10 cellular contexts compared by ENCODE assay signal in genomic region chr1:198056255-198056654, GRCh38.
DNase-seq lines count a peak whose midpoint lies in the region; ATAC-seq and TF ChIP-seq lines count a peak whose summit lies in the region.
"Had no signal": no experiment of that assay in that cellular context is flagged by ENCODE, and none has a peak within 500 bp of the region (broad histone marks: within the 10 kb centered on the region; RNA-seq: fewer than 3 reads in every experiment).

No MANE protein-coding gene starts in this region.

- no peak for TF ChIP-seq EP300 in tibial nerve (IDR thresholded peaks at IDR 0.05)

- no peak for TF ChIP-seq CTCF in tibial nerve (IDR thresholded peaks at IDR 0.05)

- no peak overlapping the region for H3K27ac Mint-ChIP-seq in activated naive CD8-positive, alpha-beta T cell treated with anti-CD3 and anti-CD28 coated beads for 36 hours
- H3K27ac Mint-ChIP-seq: dendritic cell treated with granulocyte-macrophage colony-stimulating factor and Interleukin-4, amounts not matched to agents 40 ng/mL and 50 ng/mL, for 4 days had no signal

- H3K27ac ChIP-seq in tibial nerve: no peak overlapping the region
- H3K27ac ChIP-seq: parathyroid adenoma had no signal

- H3K36me3 ChIP-seq in tibial nerve: no peaks in the 10 kb centered on the region

- WGBS in tibial nerve, 2 donors: 22% methylated on average over 2 of the region's 2 CpGs; no CpG with 5 or more reads in 1 of the 2 donors

- no peaks in the 10 kb centered on the region for H3K27me3 Mint-ChIP-seq in activated naive CD8-positive, alpha-beta T cell treated with anti-CD3 and anti-CD28 coated beads for 36 hours
- H3K27me3 Mint-ChIP-seq: dendritic cell treated with granulocyte-macrophage colony-stimulating factor and Interleukin-4, amounts not matched to agents 40 ng/mL and 50 ng/mL, for 4 days had no signal

- H3K4me3 Mint-ChIP-seq in activated naive CD8-positive, alpha-beta T cell treated with anti-CD3 and anti-CD28 coated beads for 36 hours: no peak overlapping the region
- H3K4me3 Mint-ChIP-seq: dendritic cell treated with granulocyte-macrophage colony-stimulating factor and Interleukin-4, amounts not matched to agents 40 ng/mL and 50 ng/mL, for 4 days had no signal

- H3K9me3 Mint-ChIP-seq in activated naive CD8-positive, alpha-beta T cell treated with anti-CD3 and anti-CD28 coated beads for 36 hours: peaks cover 9% of the 10 kb centered on the region
- H3K9me3 Mint-ChIP-seq: dendritic cell treated with granulocyte-macrophage colony-stimulating factor and Interleukin-4, amounts not matched to agents 40 ng/mL and 50 ng/mL, for 4 days had no signal

- H3K27me3 ChIP-seq in tibial nerve: no peaks in the 10 kb centered on the region

- H3K9me3 ChIP-seq in tibial nerve: no peaks in the 10 kb centered on the region

- ATAC-seq in HG02981 (IDR thresholded peaks at IDR 0.05; ENCODE audit: unreplicated experiment): peak; percentile 71

- no peaks in the 10 kb centered on the region for H3K4me1 Mint-ChIP-seq in activated naive CD8-positive, alpha-beta T cell treated with anti-CD3 and anti-CD28 coated beads for 36 hours

- no peak for TF ChIP-seq POLR2A in tibial nerve (IDR thresholded peaks at IDR 0.05)

- H3K4me3 ChIP-seq in tibial nerve: no peak overlapping the region

- no peaks in the 10 kb centered on the region for H3K36me3 Mint-ChIP-seq in activated naive CD8-positive, alpha-beta T cell treated with anti-CD3 and anti-CD28 coated beads for 36 hours

- no peaks in the 10 kb centered on the region for H3K4me1 ChIP-seq in tibial nerve
- H3K4me1 ChIP-seq: parathyroid adenoma had no signal

- DNase-seq in activated CD4-positive, alpha-beta T cell treated with anti-CD3 and anti-CD28 coated beads, Interleukin-2, amount 50 U/mL, for 48 hours: peak; percentile 6 to 15
- DNase-seq in activated CD4-positive, alpha-beta T cell treated with anti-CD3 and anti-CD28 coated beads for 1 hour: no peak
- peak; percentile 7 for DNase-seq in activated naive CD8-positive, alpha-beta T cell treated with anti-CD3 and anti-CD28 coated beads for 36 hours
- DNase-seq in stimulated activated CD8-positive, alpha-beta memory T cell treated with anti-CD3 and anti-CD28 coated beads, Interleukin-4, amount 100 ng/mL, for 48 hours: peak; percentile 27
- DNase-seq in Ammon's horn (ENCODE audit: low spot score) (no peak), KG1 (lab: John Stamatoyannopoulos, UW) (no peak), tibial nerve (ENCODE audit: low spot score in 2 of 2) (no peak)

Comparison
In these comparisons a context has a peak if more than half of its experiments do, and no peak if none do; other contexts are left out.
1. DNase-seq: peak in activated CD4-positive, alpha-beta T cell treated with anti-CD3 and anti-CD28 coated beads, Interleukin-2, amount 50 U/mL, for 48 hours (2 of 2), activated naive CD8-positive, alpha-beta T cell treated with anti-CD3 and anti-CD28 coated beads for 36 hours (single experiment) and stimulated activated CD8-positive, alpha-beta memory T cell treated with anti-CD3 and anti-CD28 coated beads, Interleukin-4, amount 100 ng/mL, for 48 hours (single experiment); none in activated CD4-positive, alpha-beta T cell treated with anti-CD3 and anti-CD28 coated beads for 1 hour (single experiment), Ammon's horn (single experiment), KG1 (single experiment) and tibial nerve (0 of 2).